In the genomic region with DNA sequence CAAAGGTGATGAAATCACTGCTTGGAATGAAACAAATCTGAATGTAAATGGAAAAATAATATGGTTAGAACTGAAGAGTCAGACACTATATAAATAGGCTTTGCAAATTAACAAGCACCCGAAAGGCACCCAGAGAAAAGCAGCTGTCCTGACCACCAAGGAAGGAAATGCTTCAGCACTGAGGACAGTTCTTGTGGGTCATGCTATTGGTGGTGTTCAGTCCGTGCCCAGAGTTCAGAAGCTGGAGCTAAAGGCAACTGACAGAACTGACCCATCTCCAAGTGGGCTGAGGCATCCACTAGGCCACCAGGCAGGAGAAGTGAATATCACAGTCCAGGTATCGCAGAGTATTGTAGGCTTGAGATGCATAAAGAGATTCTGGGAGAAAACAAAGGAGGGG, we compare ENCODE assay signal across 21 cellular contexts.
DNase-seq lines count a peak whose midpoint lies in the region; ATAC-seq and TF ChIP-seq lines count a peak whose summit lies in the region.
"Had no signal": no experiment of that assay in that cellular context is flagged by ENCODE, and none has a peak within 500 bp of the region (broad histone marks: within the 10 kb centered on the region; RNA-seq: fewer than 3 reads in every experiment).

No MANE protein-coding gene starts in this region.

- H3K36me3 ChIP-seq in endodermal cell (ENCODE audit: control insufficient read depth, insufficient read depth, low read length) (no peaks in the 10 kb centered on the region), neural progenitor cell (no peaks in the 10 kb centered on the region), Karpas-422 (ENCODE audit: insufficient read depth, low read length) (no peaks in the 10 kb centered on the region)

- 83 to 89% methylated on average over 3 of the region's 3 CpGs for WGBS in endodermal cell (ENCODE audit: insufficient coverage in 1 of 2, insufficient read length in 1 of 2), 2 experiments

- peaks cover 2% of the 10 kb centered on the region for H3K4me1 Mint-ChIP-seq in endodermal cell
- H3K4me1 Mint-ChIP-seq in neural progenitor cell, result peaks cover 8% of the 10 kb centered on the region
- H3K4me1 Mint-ChIP-seq: CD14-positive monocyte had no signal

- H3K4me3 ChIP-seq in GM12865 (ENCODE audit: low read depth, low read length) (no peak overlapping the region), endodermal cell (ENCODE audit: low read length) (no peak overlapping the region), neural progenitor cell (no peak overlapping the region), Karpas-422 (ENCODE audit: low read length) (no peak overlapping the region)

- H3K9me2 ChIP-seq in Karpas-422 (replicated peaks; ENCODE audit: insufficient read depth, low read length), result no peaks in the 10 kb centered on the region

- H3K9me3 Mint-ChIP-seq in endodermal cell (no peaks in the 10 kb centered on the region), neural progenitor cell (no peaks in the 10 kb centered on the region)
- no peaks in the 10 kb centered on the region for H3K9me3 Mint-ChIP-seq in activated naive CD4-positive, alpha-beta T cell treated with anti-CD3 and anti-CD28 coated beads, Interleukin-2, amount 50 U/mL, for 72 hours
- H3K9me3 Mint-ChIP-seq: H9 had no signal

- no peaks in the 10 kb centered on the region for H3K4me1 ChIP-seq in endodermal cell (ENCODE audit: control insufficient read depth, insufficient read depth, low read length)
- peaks cover 11% of the 10 kb centered on the region for H3K4me1 ChIP-seq in neural progenitor cell
- no peaks in the 10 kb centered on the region for H3K4me1 ChIP-seq in Karpas-422 (ENCODE audit: low read length)

- H3F3A ChIP-seq in neural progenitor cell (ENCODE audit: low read depth), result no peaks in the 10 kb centered on the region

- H3K27ac Mint-ChIP-seq in endodermal cell, result no peak overlapping the region
- no peak overlapping the region for H3K27ac Mint-ChIP-seq in neural progenitor cell
- H3K27ac Mint-ChIP-seq in activated naive CD4-positive, alpha-beta T cell treated with anti-CD3 and anti-CD28 coated beads, Interleukin-2, amount 50 U/mL, for 72 hours, result no peak overlapping the region
- H3K27ac Mint-ChIP-seq: CD14-positive monocyte, H9, HFFc6 had no signal

- no peak for ATAC-seq in activated naive CD4-positive, alpha-beta T cell treated with anti-CD3 and anti-CD28 coated beads, Interleukin-2, amount 50 U/mL, for 72 hours

- H4K20me1 ChIP-seq in neural progenitor cell (ENCODE audit: low read depth) (peaks cover 10% of the 10 kb centered on the region), Karpas-422 (ENCODE audit: insufficient read depth, low read depth, low read length) (no peaks in the 10 kb centered on the region)

- H3K27me3 ChIP-seq in endodermal cell (ENCODE audit: control insufficient read depth, insufficient read depth, low read length, poor library complexity, severe bottlenecking) (no peaks in the 10 kb centered on the region), neural progenitor cell (no peaks in the 10 kb centered on the region), Karpas-422 (ENCODE audit: low read length) (no peaks in the 10 kb centered on the region)

- H3K27me3 Mint-ChIP-seq in endodermal cell (ENCODE audit: insufficient read depth) (no peaks in the 10 kb centered on the region), neural progenitor cell (ENCODE audit: insufficient read depth, low read depth) (peaks cover 5% of the 10 kb centered on the region)

- H3K27ac ChIP-seq in endodermal cell (ENCODE audit: low read depth, low read length) (no peak overlapping the region), neural progenitor cell (no peak overlapping the region), Karpas-422 (ENCODE audit: low read length) (no peak overlapping the region)
- H3K27ac ChIP-seq: HL-60 had no signal

- H3K9me3 ChIP-seq in endodermal cell (ENCODE audit: control insufficient read depth, low read length), result no peaks in the 10 kb centered on the region
- no peaks in the 10 kb centered on the region for H3K9me3 ChIP-seq in neural progenitor cell (ENCODE audit: low read depth)
- no peaks in the 10 kb centered on the region for H3K9me3 ChIP-seq in Karpas-422 (ENCODE audit: low read length)

- H2AFZ ChIP-seq in neural progenitor cell (replicated peaks) (no peak overlapping the region), Karpas-422 (ENCODE audit: low read length) (no peak overlapping the region)

- H3K79me2 ChIP-seq in neural progenitor cell (ENCODE audit: low read depth) (no peaks in the 10 kb centered on the region), Karpas-422 (ENCODE audit: low read length) (no peaks in the 10 kb centered on the region)

- H3K4me2 ChIP-seq in neural progenitor cell (no peak overlapping the region), Karpas-422 (ENCODE audit: low read depth, low read length, poor library complexity, severe bottlenecking) (no peak overlapping the region)

- H3K4me3 Mint-ChIP-seq in endodermal cell (no peak overlapping the region), neural progenitor cell (no peak overlapping the region)
- H3K4me3 Mint-ChIP-seq: CD14-positive monocyte, H9, HFFc6 had no signal

- H3K36me3 Mint-ChIP-seq in endodermal cell (ENCODE audit: low read depth) (no peaks in the 10 kb centered on the region), neural progenitor cell (no peaks in the 10 kb centered on the region)
- no peaks in the 10 kb centered on the region for H3K36me3 Mint-ChIP-seq in activated naive CD4-positive, alpha-beta T cell treated with anti-CD3 and anti-CD28 coated beads, Interleukin-2, amount 50 U/mL, for 72 hours
- H3K36me3 Mint-ChIP-seq: CD14-positive monocyte had no signal

- TF ChIP-seq CTCF in GM12865 (IDR thresholded peaks at IDR 0.05; ENCODE audit: insufficient read depth, low read depth, low read length, missing control alignments), result no peak
- TF ChIP-seq CTCF in endodermal cell (conservative IDR thresholded peaks at IDR 0.05), result no peak
- TF ChIP-seq CTCF in neural progenitor cell (IDR thresholded peaks at IDR 0.05), result no peak

- DNase-seq in GM12865 (ENCODE audit: low read depth) (peak; percentile 2), endodermal cell (peak; percentile 60), neural progenitor cell (ENCODE audit: low spot score) (peak; percentile 36), Karpas-422 (no peak), NCI-H82 treated with DMSO at 0.1 percent for 48 hours (lab: John Stamatoyannopoulos, UW; ENCODE audit: unreplicated experiment) (no peak)
- no peak for DNase-seq in activated naive CD4-positive, alpha-beta T cell treated with anti-CD3 and anti-CD28 coated beads, Interleukin-2, amount 50 U/mL, for 72 hours (ENCODE audit: low spot score in 2 of 2)
- DNase-seq: GDM1, H9, HFFc6, KG1, MV-4-11, NCI-H1105 treated with DMSO at 0.1 percent for 48 hours, NCI-H2029 treated with DMSO at 0.1 percent for 48 hours, NCI-H226, NCI-H510A treated with DMSO at 0.1 percent for 48 hours, NCI-H748 treated with DMSO at 0.1 percent for 48 hours, RPMI8226, SHP77 had no signal

- H3K9ac ChIP-seq in endodermal cell (ENCODE audit: extremely low read depth, low read length, poor library complexity, severe bottlenecking) (no peak overlapping the region), neural progenitor cell (no peak overlapping the region), Karpas-422 (ENCODE audit: low read length) (no peak overlapping the region)

TF ChIP-seq in PFSK-1, 5 proteins besides CTCF, POLR2A, EP300 and RAD21:
- TF ChIP-seq FOXP2 (optimal IDR thresholded peaks at IDR 0.05; ENCODE audit: borderline replicate concordance, extremely low read depth, extremely low read length, insufficient read depth) (no peak), REST (IDR thresholded peaks at IDR 0.05; ENCODE audit: insufficient read depth in 1 of 2, low read depth in 2 of 2, low read length in 2 of 2) (peak; percentile 61 to 87)

Comparison
In these comparisons a context has a peak if more than half of its experiments do, and no peak if none do; other contexts are left out.
1. DNase-seq: peak in GM12865 (single experiment), endodermal cell (single experiment) and neural progenitor cell (single experiment); none in Karpas-422 (single experiment), activated naive CD4-positive, alpha-beta T cell treated with anti-CD3 and anti-CD28 coated beads, Interleukin-2, amount 50 U/mL, for 72 hours (0 of 2) and NCI-H82 treated with DMSO at 0.1 percent for 48 hours (single experiment).